In genomic region chr1:181264843-181265242, GRCh38 we compare ENCODE assay signal across 28 cellular contexts.
"Had no signal": no experiment of that assay in that cellular context is flagged by ENCODE, and none has a peak within 500 bp of the region (broad histone marks: within the 10 kb centered on the region; RNA-seq: fewer than 3 reads in every experiment).

No MANE protein-coding gene starts in this region.

- H3K9me3 Mint-ChIP-seq: stimulated activated effector memory CD8-positive, alpha-beta T cell treated with anti-CD3 and anti-CD28 coated beads, Interleukin-12 subunit alpha, Interleukin-12 subunit beta, amount 100 ng/mL, for 72 hours; stimulated activated naive CD8-positive, alpha-beta T cell treated with anti-CD3 and anti-CD28 coated beads, Interleukin-15, Interleukin-2, amounts not matched to agents 100 ng/mL and 50 ng/mL, for 24 hours; type B pancreatic cell had no signal

- H3K4me1 ChIP-seq: stomach, suprapubic skin, testis, thyroid gland, tibial artery, tibial nerve, transverse colon, upper lobe of left lung, upper lobe of right lung, uterus, vagina had no signal

- ATAC-seq: stimulated activated effector memory CD8-positive, alpha-beta T cell treated with anti-CD3 and anti-CD28 coated beads, Interleukin-12 subunit alpha, Interleukin-12 subunit beta, amount 100 ng/mL, for 72 hours; stimulated activated memory B cell treated with anti-CD40 and anti-IgM and Interleukin-4, amounts not matched to agents 10 μg/mL and 1 μg/mL and 100 μg/mL, for 72 hours; stimulated activated naive B cell treated with anti-CD40 and anti-IgM and Interleukin-4, amounts not matched to agents 10 μg/mL and 1 μg/mL and 100 μg/mL, for 72 hours; stimulated activated naive CD8-positive, alpha-beta T cell treated with anti-CD3 and anti-CD28 coated beads, Interleukin-15, amount 100 ng/mL, for 72 hours; stimulated activated naive CD8-positive, alpha-beta T cell treated with anti-CD3 and anti-CD28 coated beads, Interleukin-15, Interleukin-2, amounts not matched to agents 100 U/mL and 50 U/mL, for 24 hours; upper lobe of right lung had no signal

- H3K36me3 Mint-ChIP-seq: stimulated activated effector memory CD8-positive, alpha-beta T cell treated with anti-CD3 and anti-CD28 coated beads, Interleukin-12 subunit alpha, Interleukin-12 subunit beta, amount 100 ng/mL, for 72 hours; stimulated activated memory B cell treated with anti-CD40 and anti-IgM and Interleukin-4, amounts not matched to agents 10 μg/mL and 1 μg/mL and 100 μg/mL, for 72 hours; stimulated activated naive B cell treated with anti-CD40 and anti-IgM and Interleukin-4, amounts not matched to agents 10 μg/mL and 1 μg/mL and 100 μg/mL, for 72 hours; type B pancreatic cell had no signal

- H3K4me1 Mint-ChIP-seq: stimulated activated effector memory CD8-positive, alpha-beta T cell treated with anti-CD3 and anti-CD28 coated beads, Interleukin-12 subunit alpha, Interleukin-12 subunit beta, amount 100 ng/mL, for 72 hours; stimulated activated memory B cell treated with anti-CD40 and anti-IgM and Interleukin-4, amounts not matched to agents 10 μg/mL and 1 μg/mL and 100 μg/mL, for 72 hours; stimulated activated naive B cell treated with anti-CD40 and anti-IgM and Interleukin-4, amounts not matched to agents 10 μg/mL and 1 μg/mL and 100 μg/mL, for 72 hours; stimulated activated naive CD8-positive, alpha-beta T cell treated with anti-CD3 and anti-CD28 coated beads, Interleukin-15, amount 100 ng/mL, for 72 hours had no signal

- H3K36me3 ChIP-seq: stomach, suprapubic skin, thoracic aorta, thyroid gland, tibial artery, tibial nerve, transverse colon, upper lobe of left lung, upper lobe of right lung, uterus, vagina had no signal

- H3K27ac Mint-ChIP-seq: stimulated activated effector memory CD8-positive, alpha-beta T cell treated with anti-CD3 and anti-CD28 coated beads, Interleukin-12 subunit alpha, Interleukin-12 subunit beta, amount 100 ng/mL, for 72 hours; stimulated activated memory B cell treated with anti-CD40 and anti-IgM and Interleukin-4, amounts not matched to agents 10 μg/mL and 1 μg/mL and 100 μg/mL, for 72 hours; stimulated activated naive B cell treated with anti-CD40 and anti-IgM and Interleukin-4, amounts not matched to agents 10 μg/mL and 1 μg/mL and 100 μg/mL, for 72 hours; stimulated activated naive CD8-positive, alpha-beta T cell treated with anti-CD3 and anti-CD28 coated beads, Interleukin-15, amount 100 ng/mL, for 72 hours; stimulated activated naive CD8-positive, alpha-beta T cell treated with anti-CD3 and anti-CD28 coated beads, Interleukin-15, Interleukin-2, amounts not matched to agents 100 ng/mL and 50 ng/mL, for 24 hours; type B pancreatic cell had no signal

- H3K4me3 ChIP-seq: stomach, suprapubic skin, testis, thoracic aorta, thyroid gland, tibial artery, tibial nerve, transverse colon, upper lobe of left lung, upper lobe of right lung, uterus, vagina had no signal

- H3K27me3 ChIP-seq: testis, thyroid gland, tibial artery, tibial nerve, transverse colon, upper lobe of left lung, upper lobe of right lung, uterus, vagina had no signal

- H3K9me3 ChIP-seq: suprapubic skin, testis, thoracic aorta, thyroid gland, tibial artery, transverse colon, upper lobe of left lung, upper lobe of right lung, uterus, vagina had no signal

- DNase-seq: stimulated activated CD4-positive, alpha-beta T cell treated with anti-CD3 and anti-CD28 coated beads, Interleukin-2, amount 100 ng/mL, for 48 hours; stimulated activated CD4-positive, alpha-beta T cell treated with anti-CD3 and anti-CD28 coated beads, Interleukin-4, amount 100 ng/mL, for 1 hour; stimulated activated CD4-positive, alpha-beta T cell treated with anti-CD3 and anti-CD28 coated beads, Interleukin-4, amount 100 ng/mL, for 24 hours; stimulated activated CD4-positive, alpha-beta T cell treated with anti-CD3 and anti-CD28 coated beads, Interleukin-4, amount 100 ng/mL, for 4 hours; stimulated activated CD8-positive, alpha-beta memory T cell treated with anti-CD3 and anti-CD28 coated beads, Interleukin-4, amount 100 ng/mL, for 48 hours; stimulated activated naive B cell treated with anti-CD40 and anti-IgM and Interleukin-4, amounts not matched to agents 10 μg/mL and 1 μg/mL and 100 μg/mL, for 72 hours; stimulated activated naive CD4-positive, alpha-beta T cell; stimulated activated naive CD4-positive, alpha-beta T cell treated with Interleukin-2 at 50 U/mL for 16 hours; stimulated activated naive CD8-positive, alpha-beta T cell treated with anti-CD3 and anti-CD28 coated beads, Interleukin-15, amount 100 ng/mL, for 72 hours; stimulated activated naive CD8-positive, alpha-beta T cell treated with anti-CD3 and anti-CD28 coated beads, Interleukin-15, Interleukin-2, amounts not matched to agents 100 U/mL and 50 U/mL, for 24 hours; stomach; substantia nigra; testis; thyroid gland; tibial artery; transverse colon; trophoblast cell; upper lobe of left lung; upper lobe of right lung; uterus had no signal

- H3K27ac ChIP-seq: stomach, suprapubic skin, testis, thoracic aorta, thyroid gland, tibial artery, tibial nerve, transverse colon, upper lobe of left lung, upper lobe of right lung, uterus, vagina had no signal

- H3K4me3 Mint-ChIP-seq: stimulated activated effector memory CD8-positive, alpha-beta T cell treated with anti-CD3 and anti-CD28 coated beads, Interleukin-12 subunit alpha, Interleukin-12 subunit beta, amount 100 ng/mL, for 72 hours; stimulated activated memory B cell treated with anti-CD40 and anti-IgM and Interleukin-4, amounts not matched to agents 10 μg/mL and 1 μg/mL and 100 μg/mL, for 72 hours; stimulated activated naive B cell treated with anti-CD40 and anti-IgM and Interleukin-4, amounts not matched to agents 10 μg/mL and 1 μg/mL and 100 μg/mL, for 72 hours; stimulated activated naive CD8-positive, alpha-beta T cell treated with anti-CD3 and anti-CD28 coated beads, Interleukin-15, amount 100 ng/mL, for 72 hours; stimulated activated naive CD8-positive, alpha-beta T cell treated with anti-CD3 and anti-CD28 coated beads, Interleukin-15, Interleukin-2, amounts not matched to agents 100 ng/mL and 50 ng/mL, for 24 hours; type B pancreatic cell had no signal
